22 cellular contexts compared by ENCODE assay signal in the genomic region with DNA sequence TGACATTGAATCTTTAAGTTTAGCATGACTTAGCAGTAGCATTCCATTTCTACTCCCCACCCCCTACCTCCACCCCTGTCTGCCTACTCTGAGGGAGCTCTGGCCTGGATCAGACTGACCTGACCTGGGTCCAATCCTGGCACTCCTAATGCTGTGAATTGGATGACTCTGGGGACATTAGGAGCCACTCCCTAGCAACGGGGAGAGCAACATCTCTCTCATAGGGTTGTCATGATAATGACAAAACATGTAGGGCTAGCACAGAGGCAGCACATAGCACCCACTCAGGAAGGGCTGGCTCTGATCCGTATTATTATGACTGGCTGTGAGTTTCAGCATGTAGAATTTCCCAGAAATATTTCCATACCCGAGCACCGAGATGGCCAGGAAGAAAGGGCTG. TPM values are rescaled to one million over a fixed set of nuclear protein-coding genes. Genes with fewer than 3 reads are reported as not detected.
DNase-seq lines count a peak whose midpoint lies in the region; ATAC-seq and TF ChIP-seq lines count a peak whose summit lies in the region.
"Had no signal": no experiment of that assay in that cellular context is flagged by ENCODE, and none has a peak within 500 bp of the region (broad histone marks: within the 10 kb centered on the region; RNA-seq: fewer than 3 reads in every experiment).

No MANE protein-coding gene starts in this region.

- H3K4me3 ChIP-seq in cardiac fibroblast (replicated peaks in 1 of 2; ENCODE audit: low read depth in 2 of 2, low read length in 2 of 2) (no peak overlapping the region), heart right ventricle (no peak overlapping the region)
- H3K4me3 ChIP-seq: BLaER1, thyroid gland had no signal

- TF ChIP-seq CTCF in cardiac fibroblast (IDR thresholded peaks at IDR 0.05; ENCODE audit: low read depth, low read length) (no peak), heart right ventricle (IDR thresholded peaks at IDR 0.05) (no peak)

- no peaks in the 10 kb centered on the region for H3K9me3 Mint-ChIP-seq in activated T-cell treated with anti-CD3 and anti-CD28 coated beads, Interleukin-2, amount 50 U/mL, for 72 hours
- H3K9me3 Mint-ChIP-seq: effector memory CD8-positive, alpha-beta T cell; natural killer cell had no signal

- intact Hi-C loops in heart right ventricle (cut with DNase I), result no loop called here
- intact Hi-C loops in posterior vena cava (cut with DNase I), result no loop called here

- H3K36me3 ChIP-seq in heart right ventricle, result peaks cover 0 to 99% (median 19%) of the 10 kb centered on the region in 9 donors

- H3K27ac Mint-ChIP-seq in activated T-cell treated with anti-CD3 and anti-CD28 coated beads, Interleukin-2, amount 50 U/mL, for 72 hours, result no peak overlapping the region
- H3K27ac Mint-ChIP-seq: activated CD4-positive, alpha-beta T cell treated with anti-CD3 and anti-CD28 coated beads for 36 hours; effector memory CD8-positive, alpha-beta T cell had no signal

- no peak overlapping the region for H3K4me3 Mint-ChIP-seq in activated T-cell treated with anti-CD3 and anti-CD28 coated beads, Interleukin-2, amount 50 U/mL, for 72 hours
- H3K4me3 Mint-ChIP-seq: activated CD4-positive, alpha-beta T cell treated with anti-CD3 and anti-CD28 coated beads for 36 hours; effector memory CD8-positive, alpha-beta T cell; natural killer cell had no signal

- no peaks in the 10 kb centered on the region for H3K27me3 Mint-ChIP-seq in activated T-cell treated with anti-CD3 and anti-CD28 coated beads, Interleukin-2, amount 50 U/mL, for 72 hours (ENCODE audit: low read depth)
- H3K27me3 Mint-ChIP-seq: activated CD4-positive, alpha-beta T cell treated with anti-CD3 and anti-CD28 coated beads for 36 hours; effector memory CD8-positive, alpha-beta T cell; progenitor cell of endocrine pancreas had no signal

- peak overlapping the region in 6 of 10 donors; percentile 0 to 73 (median 43) for H3K27ac ChIP-seq in heart right ventricle
- H3K27ac ChIP-seq: BLaER1 had no signal

- no peaks in the 10 kb centered on the region for H3K27me3 ChIP-seq in heart right ventricle
- H3K27me3 ChIP-seq: BLaER1, thyroid gland had no signal

- H3K4me1 ChIP-seq in heart right ventricle, result peaks cover 0 to 17% (median 6%) of the 10 kb centered on the region in 9 donors
- H3K4me1 ChIP-seq: BLaER1 had no signal

- WGBS in heart right ventricle, 2 donors, result 62 to 75% methylated on average over 4 of the region's 4 CpGs

- ATAC-seq in heart right ventricle (peak in 7 of 8 donors; percentile 49 to 73 (median 63)), HG03432 (IDR thresholded peaks at IDR 0.05; ENCODE audit: unreplicated experiment) (no peak)
- no peak for ATAC-seq in activated T-cell treated with anti-CD3 and anti-CD28 coated beads, Interleukin-2, amount 50 U/mL, for 72 hours (replicated peaks in 1 of 2)
- ATAC-seq: activated CD4-positive, alpha-beta T cell treated with anti-CD3 and anti-CD28 coated beads for 36 hours; effector memory CD8-positive, alpha-beta T cell; natural killer cell had no signal

- no peaks in the 10 kb centered on the region for H3K9me3 ChIP-seq in heart right ventricle
- H3K9me3 ChIP-seq: BLaER1, thyroid gland had no signal

- H3K4me1 Mint-ChIP-seq in activated T-cell treated with anti-CD3 and anti-CD28 coated beads, Interleukin-2, amount 50 U/mL, for 72 hours (ENCODE audit: low read depth), result no peaks in the 10 kb centered on the region
- H3K4me1 Mint-ChIP-seq: activated CD4-positive, alpha-beta T cell treated with anti-CD3 and anti-CD28 coated beads for 36 hours; natural killer cell had no signal

- peak; percentile 25 to 43 for DNase-seq in cardiac fibroblast (ENCODE audit: low read depth in 2 of 2)
- no peak for DNase-seq in heart right ventricle
- peak; percentile 86 for DNase-seq in posterior vena cava (ENCODE audit: low spot score)
- DNase-seq in SIG-M5 treated with dmso at 0.1 percent for 504 hours (lab: John Stamatoyannopoulos, UW; ENCODE audit: unreplicated experiment), result no peak
- no peak for DNase-seq in activated CD4-positive, CD25-positive, alpha-beta regulatory T cell treated with anti-CD3 and anti-CD28 coated beads, Interleukin-2, amount 50 U/mL, for 72 hours
- DNase-seq in activated T-cell treated with anti-CD3 and anti-CD28 coated beads, Interleukin-2, amount 50 U/mL, for 72 hours, result no peak
- DNase-seq: activated CD4-positive, alpha-beta T cell treated with anti-CD3 and anti-CD28 coated beads for 36 hours; activated gamma-delta T cell treated with Interleukin-2 at 50 U/mL for 16 hours; Calu3; effector memory CD8-positive, alpha-beta T cell; EL; islet precursor cell; natural killer cell; NCI-H1105 treated with DMSO at 0.1 percent for 48 hours; NCI-H524 treated with DMSO at 0.1 percent for 48 hours; SW 1271; thyroid gland had no signal

- peaks cover 8 to 11% of the 10 kb centered on the region in 2 donors for H3K36me3 Mint-ChIP-seq in activated T-cell treated with anti-CD3 and anti-CD28 coated beads, Interleukin-2, amount 50 U/mL, for 72 hours (ENCODE audit: insufficient read depth in 2 of 2)

RNA-seq across cellular contexts. Expression of gene CABIN1, which starts 40.5 kb away (rescaled TPM):
- total RNA-seq in heart right ventricle (10 to 100 TPM; 26.8 to 49.6 (median 34.1) TPM), posterior vena cava (10 to 100 TPM; 44.5 to 52.3 TPM)
- 10 to 100 TPM; 17.5 to 48.9 TPM for polyA plus RNA-seq in heart right ventricle
- 10 to 100 TPM; 69.2 to 73.4 TPM for total RNA-seq in activated T-cell treated with anti-CD3 and anti-CD28 coated beads, Interleukin-2, amount 50 U/mL, for 72 hours

RNA-seq across cellular contexts. Expression of gene GSTT4, which starts 46.3 kb away (rescaled TPM):
- total RNA-seq in heart right ventricle (not detected), posterior vena cava (not detected)
- not detected for polyA plus RNA-seq in heart right ventricle
- not detected for total RNA-seq in activated T-cell treated with anti-CD3 and anti-CD28 coated beads, Interleukin-2, amount 50 U/mL, for 72 hours
- total RNA-seq: activated CD4-positive, alpha-beta T cell treated with anti-CD3 and anti-CD28 coated beads for 36 hours; Calu3; fibroblast of lung; HT1080; natural killer cell; progenitor cell of endocrine pancreas; thyroid gland had no signal
- polyA plus RNA-seq: fibroblast of lung had no signal

Comparison
In these comparisons a context has a peak if more than half of its experiments do, and no peak if none do; other contexts are left out.
1. DNase-seq: peak in cardiac fibroblast (2 of 2) and posterior vena cava (single experiment); none in heart right ventricle (0 of 2), SIG-M5 treated with dmso at 0.1 percent for 504 hours (single experiment), activated CD4-positive, CD25-positive, alpha-beta regulatory T cell treated with anti-CD3 and anti-CD28 coated beads, Interleukin-2, amount 50 U/mL, for 72 hours (single experiment) and activated T-cell treated with anti-CD3 and anti-CD28 coated beads, Interleukin-2, amount 50 U/mL, for 72 hours (0 of 2).
2. ATAC-seq: peak in heart right ventricle (7 of 8); none in HG03432 (single experiment) and activated T-cell treated with anti-CD3 and anti-CD28 coated beads, Interleukin-2, amount 50 U/mL, for 72 hours (0 of 2).